Comparison of ENCODE assay signal across 1 cellular context in genomic region chr2:235270951-235271350, GRCh38.
TF ChIP-seq lines count a peak whose summit lies in the region.

No MANE protein-coding gene starts in this region.

TF ChIP-seq in K562, 482 proteins besides CTCF, POLR2A, EP300 and RAD21 (continued from another document):
- TF ChIP-seq, protein P1, sequence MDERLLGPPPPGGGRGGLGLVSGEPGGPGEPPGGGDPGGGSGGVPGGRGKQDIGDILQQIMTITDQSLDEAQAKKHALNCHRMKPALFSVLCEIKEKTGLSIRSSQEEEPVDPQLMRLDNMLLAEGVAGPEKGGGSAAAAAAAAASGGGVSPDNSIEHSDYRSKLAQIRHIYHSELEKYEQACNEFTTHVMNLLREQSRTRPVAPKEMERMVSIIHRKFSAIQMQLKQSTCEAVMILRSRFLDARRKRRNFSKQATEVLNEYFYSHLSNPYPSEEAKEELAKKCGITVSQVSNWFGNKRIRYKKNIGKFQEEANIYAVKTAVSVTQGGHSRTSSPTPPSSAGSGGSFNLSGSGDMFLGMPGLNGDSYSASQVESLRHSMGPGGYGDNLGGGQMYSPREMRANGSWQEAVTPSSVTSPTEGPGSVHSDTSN (CRISPR knock-in tag; IDR thresholded peaks at IDR 0.05; ENCODE audit: low read depth), result no peak
- TF ChIP-seq, protein P1 (tag; conservative IDR thresholded peaks at IDR 0.05; ENCODE audit: low read depth), result no peak
